ENCODE assay signal across 8 cellular contexts in the genomic region with DNA sequence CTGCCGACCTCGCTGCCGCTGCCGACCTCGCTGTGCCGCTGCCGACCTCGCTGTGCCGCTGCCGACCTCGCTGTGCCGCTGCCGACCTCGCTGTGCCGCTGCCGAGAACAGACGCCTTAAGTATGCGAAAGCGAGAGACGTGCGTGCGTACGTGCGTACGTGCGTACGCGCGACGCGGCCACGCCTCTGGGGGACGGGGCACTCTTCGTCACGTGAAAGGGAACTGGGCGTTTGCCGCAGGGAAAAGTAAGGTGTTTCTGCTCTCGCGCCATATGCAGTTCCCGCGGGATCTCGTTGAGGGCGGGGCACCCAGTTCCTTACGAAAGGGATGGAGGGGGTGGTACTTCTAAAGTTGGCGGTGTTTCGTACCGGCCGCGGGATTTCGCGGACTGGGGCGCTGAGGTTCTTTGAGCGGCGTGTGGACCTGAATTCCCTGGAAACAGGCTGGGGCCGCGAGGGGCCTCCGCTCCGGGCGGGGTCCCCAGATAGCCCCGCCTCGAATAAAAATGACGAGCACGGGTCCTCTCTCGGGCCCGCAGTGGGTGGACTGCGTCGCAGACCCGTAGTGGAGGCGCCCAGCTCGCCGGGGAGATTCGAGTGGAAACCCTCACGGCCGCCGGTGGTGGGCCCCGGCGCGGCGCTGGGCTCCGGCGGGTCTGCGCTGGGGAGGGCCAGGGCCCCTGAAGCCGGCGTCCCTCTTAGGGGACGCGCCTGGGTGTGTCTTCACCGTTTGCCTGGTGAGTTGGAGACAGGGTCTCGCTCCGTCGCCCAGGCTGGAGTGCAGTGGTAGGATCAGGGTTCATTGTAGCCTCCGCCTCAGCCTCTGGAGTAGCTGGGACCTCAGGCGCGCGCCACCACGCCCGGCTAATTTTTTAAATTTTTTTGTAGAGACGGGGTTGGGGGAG. TPM values are rescaled to one million over a fixed set of nuclear protein-coding genes. Genes with fewer than 3 reads are reported as not detected.
DNase-seq lines count a peak whose midpoint lies in the region; ATAC-seq and TF ChIP-seq lines count a peak whose summit lies in the region.

A gene (minus strand): TSS at position 94 of the 905 bp plus-strand sequence. CDS start 167 bp downstream, outside the sequence.

- peaks cover 29 to 34% of the 10 kb centered on the region in 2 donors for H3K4me1 Mint-ChIP-seq in natural killer cell treated with Interleukin-12 subunit alpha and Interleukin-12 subunit beta and Interleukin-15 and Interleukin-18, amount 100 ng/mL, for 72 hours (ENCODE audit: low read depth in 2 of 2)

- H3K27me3 ChIP-seq in H7 (ENCODE audit: control insufficient read depth, insufficient read depth, low read length) (no peaks in the 10 kb centered on the region), MG63 (no peaks in the 10 kb centered on the region)

- TF ChIP-seq CTCF in fibroblast of pulmonary artery (IDR thresholded peaks at IDR 0.05; ENCODE audit: low read length, missing control alignments), result no peak

- DNase-seq in ELF-1 (ENCODE audit: low read depth, low spot score) (peak; percentile 99), H7 (peak; percentile 98), MG63 (peak; percentile 99), SHP77 treated with DMSO at 0.1 percent for 48 hours (lab: John Stamatoyannopoulos, UW) (peak; percentile 98), fibroblast of pulmonary artery (ENCODE audit: low read depth) (peak; percentile 99)
- peak; percentile 98 for DNase-seq in activated effector memory CD4-positive, alpha-beta T cell treated with anti-CD3 and anti-CD28 coated beads, Interleukin-2, amount 50 U/mL, for 16 hours
- DNase-seq in natural killer cell treated with Interleukin-12 subunit alpha and Interleukin-12 subunit beta and Interleukin-15 and Interleukin-18, amount 100 ng/mL, for 72 hours (ENCODE audit: low spot score), result peak; percentile 98
- peak; percentile 95 for DNase-seq in stimulated activated naive CD8-positive, alpha-beta T cell treated with anti-CD3 and anti-CD28 coated beads, Interleukin-15, Interleukin-2, amounts not matched to agents 100 U/mL and 50 U/mL, for 24 hours

- peak within 1 kb of the TSS; percentile 94 for H3K4me3 ChIP-seq in H7 (ENCODE audit: insufficient read depth, low read depth, low read length)
- peak within 1 kb of the TSS; percentile 96 for H3K4me3 ChIP-seq in MG63
- H3K4me3 ChIP-seq in fibroblast of pulmonary artery (replicated peaks; ENCODE audit: low read depth, low read length), result peak within 1 kb of the TSS; percentile 87

- peaks cover 12% of the 10 kb centered on the region for H3K36me3 Mint-ChIP-seq in natural killer cell treated with Interleukin-12 subunit alpha and Interleukin-12 subunit beta and Interleukin-15 and Interleukin-18, amount 100 ng/mL, for 72 hours

- H3K9me3 Mint-ChIP-seq in natural killer cell treated with Interleukin-12 subunit alpha and Interleukin-12 subunit beta and Interleukin-15 and Interleukin-18, amount 100 ng/mL, for 72 hours, result no peaks in the 10 kb centered on the region

- H3K36me3 ChIP-seq in H7 (replicated peaks; ENCODE audit: control insufficient read depth, insufficient read depth, low read length) (peaks cover 9% of the 10 kb centered on the region), MG63 (peaks cover 52% of the 10 kb centered on the region)

- H3K4me3 Mint-ChIP-seq in natural killer cell treated with Interleukin-12 subunit alpha and Interleukin-12 subunit beta and Interleukin-15 and Interleukin-18, amount 100 ng/mL, for 72 hours, result peak within 1 kb of the TSS; percentile 95

- ATAC-seq in natural killer cell treated with Interleukin-12 subunit alpha and Interleukin-12 subunit beta and Interleukin-15 and Interleukin-18, amount 100 ng/mL, for 72 hours, result peak; percentile 94 to 95
- ATAC-seq in stimulated activated naive CD8-positive, alpha-beta T cell treated with anti-CD3 and anti-CD28 coated beads, Interleukin-15, Interleukin-2, amounts not matched to agents 100 U/mL and 50 U/mL, for 24 hours, result peak; percentile 95

- H3K9me3 ChIP-seq in MG63, result 0 out of 2 replicates have a peak, but pooled peaks cover 2% of the 10 kb centered on the region

- peak within 1 kb of the TSS; percentile 60 to 91 for H3K27ac Mint-ChIP-seq in natural killer cell treated with Interleukin-12 subunit alpha and Interleukin-12 subunit beta and Interleukin-15 and Interleukin-18, amount 100 ng/mL, for 72 hours

- no peaks in the 10 kb centered on the region for H3K27me3 Mint-ChIP-seq in natural killer cell treated with Interleukin-12 subunit alpha and Interleukin-12 subunit beta and Interleukin-15 and Interleukin-18, amount 100 ng/mL, for 72 hours

RNA-seq across cellular contexts. Expression of the gene that starts here (rescaled TPM):
- total RNA-seq in H7 (2014; rRNA removed; shearing (Covaris generic)), result 126 and 138 TPM in 2 replicates
- 215 and 235 TPM in 2 replicates for total RNA-seq in MG63 (2014; rRNA removed; shearing (Covaris generic); ENCODE audit: low replicate concordance)
- 100 to 1,000 TPM; 134 to 155 TPM for total RNA-seq in natural killer cell treated with Interleukin-12 subunit alpha and Interleukin-12 subunit beta and Interleukin-15 and Interleukin-18, amount 100 ng/mL, for 72 hours

Comparison
In these comparisons a context has a peak if more than half of its experiments do, and no peak if none do; other contexts are left out.
1. Peak in every context shown above with its lines: DNase-seq, ATAC-seq and H3K4me3 ChIP-seq.